ENCODE assay signal across 8 cellular contexts in genomic region chr4:123505457-123506310, GRCh38.
DNase-seq lines count a peak whose midpoint lies in the region; ATAC-seq, FAIRE-seq and TF ChIP-seq lines count a peak whose summit lies in the region.
"Had no signal": no experiment of that assay in that cellular context is flagged by ENCODE, and none has a peak within 500 bp of the region (broad histone marks: within the 10 kb centered on the region; RNA-seq: fewer than 3 reads in every experiment).

No MANE protein-coding gene starts in this region.

- intact Hi-C loops in adrenal gland (cut with DNase I) = no loop called here

- no peak for TF ChIP-seq POLR2A in GM12892 (IDR thresholded peaks at IDR 0.05; ENCODE audit: low read depth, low read length)
- TF ChIP-seq POLR2A in adrenal gland (IDR thresholded peaks at IDR 0.05) = no peak

- H3K36me3 ChIP-seq in adrenal gland (replicated peaks in 1 of 2) (no peaks in the 10 kb centered on the region), cardiac muscle cell (no peaks in the 10 kb centered on the region)

- peaks cover 0 to 6% of the 10 kb centered on the region in 2 donors for H3K4me1 ChIP-seq in adrenal gland (replicated peaks in 1 of 2)
- H3K4me1 ChIP-seq in cardiac muscle cell (ENCODE audit: low read depth) = no peaks in the 10 kb centered on the region

- 7 to 10% (median 8%) methylated on average over 36 to 55 of the region's 55 CpGs for whole genome bisulfite sequencing in adrenal gland, 4 donors

- TF ChIP-seq CTCF in adrenal gland (IDR thresholded peaks at IDR 0.05) (no peak), cardiac muscle cell (IDR thresholded peaks at IDR 0.05; ENCODE audit: low read depth, low read length) (no peak)

- peak overlapping the region in 2 of 4 donors; percentile 16 to 50 for H3K4me3 ChIP-seq in adrenal gland
- peak overlapping the region; percentile 32 for H3K4me3 ChIP-seq in cardiac muscle cell

- H3K27me3 ChIP-seq in adrenal gland = no peaks in the 10 kb centered on the region
- no peaks in the 10 kb centered on the region for H3K27me3 ChIP-seq in cardiac muscle cell

- H3K9me3 ChIP-seq in adrenal gland (replicated peaks in 1 of 3) = no peaks in the 10 kb centered on the region
- no peaks in the 10 kb centered on the region for H3K9me3 ChIP-seq in cardiac muscle cell (ENCODE audit: low read depth)

- DNase-seq in GM12892 (ENCODE audit: insufficient read length) (peak; percentile 10), NCI-H524 (lab: John Stamatoyannopoulos, UW) (peak; percentile 59 to 61), adrenal gland (peak; percentile 21 to 64 (median 42)), cardiac muscle cell (ENCODE audit: low read depth in 1 of 2, low spot score in 1 of 2) (peak; percentile 76 to 83), nucleus accumbens (lab: John Stamatoyannopoulos, UW) (peak in 52 of 56 donors; percentile 10 to 82 (median 42)), OCI-M1 (lab: John Stamatoyannopoulos, UW) (no peak)

- H3K27ac ChIP-seq in adrenal gland (peak overlapping the region in 2 of 5 donors; percentile 68 to 69), cardiac muscle cell (peak overlapping the region; percentile 40)

- ATAC-seq in HG02759 (IDR thresholded peaks at IDR 0.05; ENCODE audit: unreplicated experiment) = peak; percentile 75

- no peak for FAIRE-seq in GM12892 (lab: Jason Lieb, UNC)
- FAIRE-seq: colon had no signal
